Comparison of ENCODE assay signal across 1 cellular context in the genomic region with DNA sequence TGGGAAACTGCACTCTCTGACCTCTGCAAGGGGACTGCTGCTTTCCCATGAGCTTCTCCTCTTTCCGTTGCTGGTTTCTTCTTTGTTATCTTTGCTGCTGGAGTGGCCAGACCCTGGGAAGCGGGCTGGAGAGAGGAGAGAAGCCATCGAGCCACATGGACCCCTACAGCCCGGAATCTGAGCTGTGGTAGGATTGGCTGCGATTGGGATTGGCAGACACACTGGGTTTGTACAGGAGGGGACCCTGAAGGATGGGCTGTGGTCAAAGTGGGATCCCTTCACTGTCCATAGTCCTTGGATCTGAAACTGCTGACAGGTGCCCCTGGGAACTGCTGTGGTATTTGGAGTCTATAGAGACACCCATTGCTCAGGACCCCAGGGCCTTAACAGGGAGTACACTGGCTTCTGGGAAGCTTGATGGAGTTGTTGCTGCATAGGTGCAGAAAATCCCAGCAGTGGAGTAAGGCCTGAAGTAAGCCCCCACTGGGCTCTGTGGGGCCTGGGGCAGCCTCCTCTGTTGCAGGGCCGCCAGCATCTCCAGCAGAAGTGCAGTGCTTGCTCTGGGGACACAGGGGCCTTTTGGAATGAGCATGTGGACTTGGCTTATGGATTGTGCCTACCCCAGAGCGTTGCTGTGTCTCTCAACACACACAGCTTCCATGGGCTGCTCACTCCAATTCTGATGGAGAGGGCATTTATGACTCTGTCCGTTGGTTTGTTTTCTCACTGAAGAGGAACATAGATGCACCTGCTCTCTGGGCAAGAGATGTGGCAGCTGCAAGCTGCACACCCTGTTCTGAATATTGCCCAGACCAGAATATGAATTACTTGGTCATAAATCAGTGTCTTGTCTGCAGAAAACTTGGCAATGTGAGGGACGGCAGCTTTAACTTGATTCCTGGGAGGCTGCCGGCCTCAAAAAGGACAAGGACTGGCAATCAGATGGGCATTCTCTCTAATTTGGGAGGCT.
TF ChIP-seq lines count a peak whose summit lies in the region.

No MANE protein-coding gene starts in this region.

TF ChIP-seq in GM23338, 12 proteins besides CTCF, POLR2A, EP300 and RAD21 (continued from another document):
- TF ChIP-seq, protein P1, sequence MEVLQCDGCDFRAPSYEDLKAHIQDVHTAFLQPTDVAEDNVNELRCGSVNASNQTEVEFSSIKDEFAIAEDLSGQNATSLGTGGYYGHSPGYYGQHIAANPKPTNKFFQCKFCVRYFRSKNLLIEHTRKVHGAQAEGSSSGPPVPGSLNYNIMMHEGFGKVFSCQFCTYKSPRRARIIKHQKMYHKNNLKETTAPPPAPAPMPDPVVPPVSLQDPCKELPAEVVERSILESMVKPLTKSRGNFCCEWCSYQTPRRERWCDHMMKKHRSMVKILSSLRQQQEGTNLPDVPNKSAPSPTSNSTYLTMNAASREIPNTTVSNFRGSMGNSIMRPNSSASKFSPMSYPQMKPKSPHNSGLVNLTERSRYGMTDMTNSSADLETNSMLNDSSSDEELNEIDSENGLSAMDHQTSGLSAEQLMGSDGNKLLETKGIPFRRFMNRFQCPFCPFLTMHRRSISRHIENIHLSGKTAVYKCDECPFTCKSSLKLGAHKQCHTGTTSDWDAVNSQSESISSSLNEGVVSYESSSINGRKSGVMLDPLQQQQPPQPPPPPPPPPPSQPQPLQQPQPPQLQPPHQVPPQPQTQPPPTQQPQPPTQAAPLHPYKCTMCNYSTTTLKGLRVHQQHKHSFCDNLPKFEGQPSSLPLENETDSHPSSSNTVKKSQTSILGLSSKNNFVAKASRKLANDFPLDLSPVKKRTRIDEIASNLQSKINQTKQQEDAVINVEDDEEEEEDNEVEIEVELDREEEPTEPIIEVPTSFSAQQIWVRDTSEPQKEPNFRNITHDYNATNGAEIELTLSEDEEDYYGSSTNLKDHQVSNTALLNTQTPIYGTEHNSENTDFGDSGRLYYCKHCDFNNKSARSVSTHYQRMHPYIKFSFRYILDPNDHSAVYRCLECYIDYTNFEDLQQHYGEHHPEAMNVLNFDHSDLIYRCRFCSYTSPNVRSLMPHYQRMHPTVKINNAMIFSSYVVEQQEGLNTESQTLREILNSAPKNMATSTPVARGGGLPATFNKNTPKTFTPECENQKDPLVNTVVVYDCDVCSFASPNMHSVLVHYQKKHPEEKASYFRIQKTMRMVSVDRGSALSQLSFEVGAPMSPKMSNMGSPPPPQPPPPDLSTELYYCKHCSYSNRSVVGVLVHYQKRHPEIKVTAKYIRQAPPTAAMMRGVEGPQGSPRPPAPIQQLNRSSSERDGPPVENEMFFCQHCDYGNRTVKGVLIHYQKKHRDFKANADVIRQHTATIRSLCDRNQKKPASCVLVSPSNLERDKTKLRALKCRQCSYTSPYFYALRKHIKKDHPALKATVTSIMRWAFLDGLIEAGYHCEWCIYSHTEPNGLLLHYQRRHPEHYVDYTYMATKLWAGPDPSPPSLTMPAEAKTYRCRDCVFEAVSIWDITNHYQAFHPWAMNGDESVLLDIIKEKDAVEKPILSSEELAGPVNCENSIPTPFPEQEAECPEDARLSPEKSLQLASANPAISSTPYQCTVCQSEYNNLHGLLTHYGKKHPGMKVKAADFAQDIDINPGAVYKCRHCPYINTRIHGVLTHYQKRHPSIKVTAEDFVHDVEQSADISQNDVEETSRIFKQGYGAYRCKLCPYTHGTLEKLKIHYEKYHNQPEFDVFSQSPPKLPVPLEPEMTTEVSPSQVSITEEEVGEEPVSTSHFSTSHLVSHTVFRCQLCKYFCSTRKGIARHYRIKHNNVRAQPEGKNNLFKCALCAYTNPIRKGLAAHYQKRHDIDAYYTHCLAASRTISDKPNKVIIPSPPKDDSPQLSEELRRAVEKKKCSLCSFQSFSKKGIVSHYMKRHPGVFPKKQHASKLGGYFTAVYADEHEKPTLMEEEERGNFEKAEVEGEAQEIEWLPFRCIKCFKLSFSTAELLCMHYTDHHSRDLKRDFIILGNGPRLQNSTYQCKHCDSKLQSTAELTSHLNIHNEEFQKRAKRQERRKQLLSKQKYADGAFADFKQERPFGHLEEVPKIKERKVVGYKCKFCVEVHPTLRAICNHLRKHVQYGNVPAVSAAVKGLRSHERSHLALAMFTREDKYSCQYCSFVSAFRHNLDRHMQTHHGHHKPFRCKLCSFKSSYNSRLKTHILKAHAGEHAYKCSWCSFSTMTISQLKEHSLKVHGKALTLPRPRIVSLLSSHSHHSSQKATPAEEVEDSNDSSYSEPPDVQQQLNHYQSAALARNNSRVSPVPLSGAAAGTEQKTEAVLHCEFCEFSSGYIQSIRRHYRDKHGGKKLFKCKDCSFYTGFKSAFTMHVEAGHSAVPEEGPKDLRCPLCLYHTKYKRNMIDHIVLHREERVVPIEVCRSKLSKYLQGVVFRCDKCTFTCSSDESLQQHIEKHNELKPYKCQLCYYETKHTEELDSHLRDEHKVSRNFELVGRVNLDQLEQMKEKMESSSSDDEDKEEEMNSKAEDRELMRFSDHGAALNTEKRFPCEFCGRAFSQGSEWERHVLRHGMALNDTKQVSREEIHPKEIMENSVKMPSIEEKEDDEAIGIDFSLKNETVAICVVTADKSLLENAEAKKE (CRISPR knock-in tag; IDR thresholded peaks at IDR 0.05): no peak
- TF ChIP-seq JUNB (IDR thresholded peaks at IDR 0.05; ENCODE audit: unreplicated experiment) (no peak), EZH2 (IDR thresholded peaks at IDR 0.05; ENCODE audit: low read depth, unreplicated experiment) (no peak), POLR2AphosphoS5 (IDR thresholded peaks at IDR 0.05; ENCODE audit: low read depth) (no peak), STAT1 (IDR thresholded peaks at IDR 0.05; ENCODE audit: unreplicated experiment) (no peak), CREB1 (CRISPR knock-in tag; IDR thresholded peaks at IDR 0.05; ENCODE audit: low read depth) (no peak), ZNF331 (CRISPR knock-in tag; IDR thresholded peaks at IDR 0.05; ENCODE audit: low read depth) (no peak), ZNF114 (CRISPR knock-in tag; IDR thresholded peaks at IDR 0.05) (no peak), EZH2phosphoT487 (IDR thresholded peaks at IDR 0.05; ENCODE audit: unreplicated experiment) (no peak), NANOG (IDR thresholded peaks at IDR 0.05; ENCODE audit: borderline replicate concordance) (no peak)
- TF ChIP-seq, protein P2, sequence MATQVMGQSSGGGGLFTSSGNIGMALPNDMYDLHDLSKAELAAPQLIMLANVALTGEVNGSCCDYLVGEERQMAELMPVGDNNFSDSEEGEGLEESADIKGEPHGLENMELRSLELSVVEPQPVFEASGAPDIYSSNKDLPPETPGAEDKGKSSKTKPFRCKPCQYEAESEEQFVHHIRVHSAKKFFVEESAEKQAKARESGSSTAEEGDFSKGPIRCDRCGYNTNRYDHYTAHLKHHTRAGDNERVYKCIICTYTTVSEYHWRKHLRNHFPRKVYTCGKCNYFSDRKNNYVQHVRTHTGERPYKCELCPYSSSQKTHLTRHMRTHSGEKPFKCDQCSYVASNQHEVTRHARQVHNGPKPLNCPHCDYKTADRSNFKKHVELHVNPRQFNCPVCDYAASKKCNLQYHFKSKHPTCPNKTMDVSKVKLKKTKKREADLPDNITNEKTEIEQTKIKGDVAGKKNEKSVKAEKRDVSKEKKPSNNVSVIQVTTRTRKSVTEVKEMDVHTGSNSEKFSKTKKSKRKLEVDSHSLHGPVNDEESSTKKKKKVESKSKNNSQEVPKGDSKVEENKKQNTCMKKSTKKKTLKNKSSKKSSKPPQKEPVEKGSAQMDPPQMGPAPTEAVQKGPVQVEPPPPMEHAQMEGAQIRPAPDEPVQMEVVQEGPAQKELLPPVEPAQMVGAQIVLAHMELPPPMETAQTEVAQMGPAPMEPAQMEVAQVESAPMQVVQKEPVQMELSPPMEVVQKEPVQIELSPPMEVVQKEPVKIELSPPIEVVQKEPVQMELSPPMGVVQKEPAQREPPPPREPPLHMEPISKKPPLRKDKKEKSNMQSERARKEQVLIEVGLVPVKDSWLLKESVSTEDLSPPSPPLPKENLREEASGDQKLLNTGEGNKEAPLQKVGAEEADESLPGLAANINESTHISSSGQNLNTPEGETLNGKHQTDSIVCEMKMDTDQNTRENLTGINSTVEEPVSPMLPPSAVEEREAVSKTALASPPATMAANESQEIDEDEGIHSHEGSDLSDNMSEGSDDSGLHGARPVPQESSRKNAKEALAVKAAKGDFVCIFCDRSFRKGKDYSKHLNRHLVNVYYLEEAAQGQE (IDR thresholded peaks at IDR 0.05; ENCODE audit: unreplicated experiment): no peak
